8 cellular contexts compared by ENCODE assay signal in genomic region chr18:51197661-51198424, GRCh38. TPM values are rescaled to one million over a fixed set of nuclear protein-coding genes. Genes with fewer than 3 reads are reported as not detected.
DNase-seq lines count a peak whose midpoint lies in the region; ATAC-seq and TF ChIP-seq lines count a peak whose summit lies in the region.

MEX3C (minus strand) TSS chr18:51197681; CDS start chr18:51197320, 361 bp downstream.

- peak within 1 kb of the TSS; percentile 96 to 97 for H3K9ac ChIP-seq in colonic mucosa (ENCODE audit: low read depth in 2 of 2, low read length in 2 of 2)

- peak within 1 kb of the TSS; percentile 98 for H3K27ac ChIP-seq in colonic mucosa

- H3K4me1 ChIP-seq in colonic mucosa: peaks cover 3% of the 10 kb centered on the region

- DNase-seq in C1 segment of cervical spinal cord (lab: John Stamatoyannopoulos, UW) (peak; percentile 92 to 100 (median 98)), NCI-H526 (lab: John Stamatoyannopoulos, UW) (peak; percentile 99), colonic mucosa (peak; percentile 100), kidney tubule cell (ENCODE audit: low spot score) (peak; percentile 99)
- DNase-seq in activated CD4-positive, alpha-beta T cell treated with anti-CD3 and anti-CD28 coated beads for 48 hours: peak; percentile 100
- peak; percentile 96 to 100 (median 98) for DNase-seq in stimulated activated CD4-positive, alpha-beta T cell treated with anti-CD3 and anti-CD28 coated beads, Interleukin-1b, Interleukin-23, amount 100 ng/mL, for 24 hours (ENCODE audit: low read depth in 4 of 4, low spot score in 1 of 4)

- H3K27me3 ChIP-seq in colonic mucosa: no peaks in the 10 kb centered on the region

- ATAC-seq in GM19324 (IDR thresholded peaks at IDR 0.05; ENCODE audit: low FRiP score, unreplicated experiment): peak; percentile 82
- peak; percentile 66 for ATAC-seq in HG03469 (IDR thresholded peaks at IDR 0.05; ENCODE audit: unreplicated experiment)

- intact Hi-C loops in colonic mucosa (cut with DNase I): no loop called here

- no peaks in the 10 kb centered on the region for H3K36me3 ChIP-seq in colonic mucosa

- H3K4me3 ChIP-seq in colonic mucosa: peak within 1 kb of the TSS; percentile 87

- H3K9me3 ChIP-seq in colonic mucosa: no peaks in the 10 kb centered on the region

- TF ChIP-seq CTCF in colonic mucosa (IDR thresholded peaks at IDR 0.05): no peak

RNA-seq across cellular contexts. Expression of gene MEX3C, which starts in this region (rescaled TPM):
- total RNA-seq in colonic mucosa: 10 to 100 TPM; 21.3 to 36.7 TPM

Comparison
In these comparisons a context has a peak if more than half of its experiments do, and no peak if none do; other contexts are left out.
1. Peak in every context shown above with its lines: DNase-seq, ATAC-seq, H3K4me3 ChIP-seq and H3K27ac ChIP-seq.